Comparison of ENCODE assay signal across 22 cellular contexts in genomic region chr5:62942384-62942783, GRCh38.
"Had no signal": no experiment of that assay in that cellular context is flagged by ENCODE, and none has a peak within 500 bp of the region (broad histone marks: within the 10 kb centered on the region; RNA-seq: fewer than 3 reads in every experiment).

No MANE protein-coding gene starts in this region.

- ATAC-seq: activated CD4-positive, alpha-beta T cell treated with anti-CD3 and anti-CD28 coated beads for 36 hours; gastroesophageal sphincter; left cardiac atrium; natural killer cell treated with Interleukin-12 subunit alpha and Interleukin-12 subunit beta and Interleukin-15 and Interleukin-18, amount 100 ng/mL, for 72 hours; stimulated activated naive B cell treated with anti-CD40 and anti-IgM and Interleukin-4, amounts not matched to agents 10 μg/mL and 1 μg/mL and 100 μg/mL, for 72 hours had no signal

- DNase-seq: activated B cell treated with CpG ODN at 0.5 μM for 24 hours; activated CD4-positive, alpha-beta T cell treated with anti-CD3 and anti-CD28 coated beads for 36 hours; activated CD4-positive, alpha-beta T cell treated with anti-CD3 and anti-CD28 coated beads, Interleukin-2, amount 50 U/mL, for 4 hours; activated CD8-positive, alpha-beta memory T cell treated with anti-CD3 and anti-CD28 coated beads for 24 hours; activated CD8-positive, alpha-beta memory T cell treated with anti-CD3 and anti-CD28 coated beads, Interleukin-2, amount 50 U/mL, for 4 hours; activated naive CD4-positive, alpha-beta T cell treated with Interleukin-2 at 50 U/mL for 16 hours; activated naive CD8-positive, alpha-beta T cell treated with anti-CD3 and anti-CD28 coated beads for 36 hours; activated T-cell treated with anti-CD3 and anti-CD28 coated beads, Interleukin-2, amount 50 U/mL, for 24 hours; esophagus squamous epithelium; head of caudate nucleus; left cardiac atrium; sigmoid colon; stimulated activated CD4-positive, alpha-beta T cell treated with anti-CD3 and anti-CD28 coated beads, Interleukin-2, amount 100 ng/mL, for 48 hours; stimulated activated CD8-positive, alpha-beta memory T cell treated with anti-CD3 and anti-CD28 coated beads, Interleukin-4, amount 100 ng/mL, for 48 hours; stimulated activated naive B cell treated with anti-CD40 and anti-IgM and Interleukin-4, amounts not matched to agents 10 μg/mL and 1 μg/mL and 100 μg/mL, for 72 hours; T-helper 9 cell; testis had no signal

- H3K4me1 ChIP-seq: esophagus squamous epithelium, gastroesophageal sphincter, parathyroid adenoma had no signal

- H2AFZ ChIP-seq: parathyroid adenoma had no signal

- H3K27me3 Mint-ChIP-seq: activated B cell treated with CpG ODN at 0.5 μM for 24 hours; activated naive CD8-positive, alpha-beta T cell treated with anti-CD3 and anti-CD28 coated beads for 36 hours; activated T-cell treated with anti-CD3 and anti-CD28 coated beads, Interleukin-2, amount 50 U/mL, for 24 hours; central memory CD8-positive, alpha-beta T cell; natural killer cell treated with Interleukin-12 subunit alpha and Interleukin-12 subunit beta and Interleukin-15 and Interleukin-18, amount 100 ng/mL, for 72 hours; stimulated activated naive B cell treated with anti-CD40 and anti-IgM and Interleukin-4, amounts not matched to agents 10 μg/mL and 1 μg/mL and 100 μg/mL, for 72 hours; type B pancreatic cell had no signal

- H3K36me3 Mint-ChIP-seq: activated naive CD8-positive, alpha-beta T cell treated with anti-CD3 and anti-CD28 coated beads for 36 hours; natural killer cell treated with Interleukin-12 subunit alpha and Interleukin-12 subunit beta and Interleukin-15 and Interleukin-18, amount 100 ng/mL, for 72 hours; stimulated activated naive B cell treated with anti-CD40 and anti-IgM and Interleukin-4, amounts not matched to agents 10 μg/mL and 1 μg/mL and 100 μg/mL, for 72 hours; type B pancreatic cell had no signal

- H3K27ac Mint-ChIP-seq: activated B cell treated with CpG ODN at 0.5 μM for 24 hours; activated CD4-positive, alpha-beta T cell treated with anti-CD3 and anti-CD28 coated beads for 36 hours; activated naive CD8-positive, alpha-beta T cell treated with anti-CD3 and anti-CD28 coated beads for 36 hours; activated T-cell treated with anti-CD3 and anti-CD28 coated beads, Interleukin-2, amount 50 U/mL, for 24 hours; natural killer cell treated with Interleukin-12 subunit alpha and Interleukin-12 subunit beta and Interleukin-15 and Interleukin-18, amount 100 ng/mL, for 72 hours; stimulated activated naive B cell treated with anti-CD40 and anti-IgM and Interleukin-4, amounts not matched to agents 10 μg/mL and 1 μg/mL and 100 μg/mL, for 72 hours; type B pancreatic cell had no signal

- H3K9me3 ChIP-seq: esophagus squamous epithelium, gastroesophageal sphincter, sigmoid colon, testis had no signal

- H3K9ac ChIP-seq: parathyroid adenoma had no signal

- H3K4me3 Mint-ChIP-seq: activated B cell treated with CpG ODN at 0.5 μM for 24 hours; activated CD4-positive, alpha-beta T cell treated with anti-CD3 and anti-CD28 coated beads for 36 hours; activated naive CD8-positive, alpha-beta T cell treated with anti-CD3 and anti-CD28 coated beads for 36 hours; activated T-cell treated with anti-CD3 and anti-CD28 coated beads, Interleukin-2, amount 50 U/mL, for 24 hours; central memory CD8-positive, alpha-beta T cell; natural killer cell treated with Interleukin-12 subunit alpha and Interleukin-12 subunit beta and Interleukin-15 and Interleukin-18, amount 100 ng/mL, for 72 hours; stimulated activated naive B cell treated with anti-CD40 and anti-IgM and Interleukin-4, amounts not matched to agents 10 μg/mL and 1 μg/mL and 100 μg/mL, for 72 hours; type B pancreatic cell had no signal

- H3K79me2 ChIP-seq: parathyroid adenoma had no signal

- H3K4me3 ChIP-seq: esophagus squamous epithelium, gastroesophageal sphincter, sigmoid colon, testis had no signal

- H3K27ac ChIP-seq: esophagus squamous epithelium, gastroesophageal sphincter, parathyroid adenoma, sigmoid colon, testis had no signal

- H3K27me3 ChIP-seq: esophagus squamous epithelium, gastroesophageal sphincter, sigmoid colon, testis had no signal

- H3K9me3 Mint-ChIP-seq: activated B cell treated with CpG ODN at 0.5 μM for 24 hours; activated naive CD8-positive, alpha-beta T cell treated with anti-CD3 and anti-CD28 coated beads for 36 hours; activated T-cell treated with anti-CD3 and anti-CD28 coated beads, Interleukin-2, amount 50 U/mL, for 24 hours; type B pancreatic cell had no signal

- H3K36me3 ChIP-seq: esophagus squamous epithelium, gastroesophageal sphincter, sigmoid colon had no signal

- H3K4me1 Mint-ChIP-seq: activated B cell treated with CpG ODN at 0.5 μM for 24 hours; activated CD4-positive, alpha-beta T cell treated with anti-CD3 and anti-CD28 coated beads for 36 hours; activated naive CD8-positive, alpha-beta T cell treated with anti-CD3 and anti-CD28 coated beads for 36 hours; central memory CD8-positive, alpha-beta T cell; stimulated activated naive B cell treated with anti-CD40 and anti-IgM and Interleukin-4, amounts not matched to agents 10 μg/mL and 1 μg/mL and 100 μg/mL, for 72 hours had no signal
